In genomic region chrX:1178580-1179057, GRCh38 we compare ENCODE assay signal across 15 cellular contexts. TPM values are rescaled to one million over a fixed set of nuclear protein-coding genes. Genes with fewer than 3 reads are reported as not detected.
DNase-seq lines count a peak whose midpoint lies in the region; ATAC-seq and TF ChIP-seq lines count a peak whose summit lies in the region.
"Had no signal": no experiment of that assay in that cellular context is flagged by ENCODE, and none has a peak within 500 bp of the region (broad histone marks: within the 10 kb centered on the region; RNA-seq: fewer than 3 reads in every experiment).

No MANE protein-coding gene starts in this region.

- intact Hi-C loops in thyroid gland (cut with DNase I): no loop called here
- intact Hi-C loops in body of pancreas (cut with DNase I): no loop called here

- H3K4me1 ChIP-seq in RWPE2 (ENCODE audit: insufficient read depth, poor library complexity, severe bottlenecking) (no peaks in the 10 kb centered on the region), thyroid gland (no peaks in the 10 kb centered on the region), body of pancreas (no peaks in the 10 kb centered on the region)
- H3K4me1 ChIP-seq: testis had no signal

- ATAC-seq in RWPE2 (ENCODE audit: low read depth) (peak; percentile 98), body of pancreas (no peak)
- ATAC-seq: T-cell had no signal

- peak; percentile 43 for DNase-seq in stimulated activated CD4-positive, alpha-beta T cell treated with anti-CD3 and anti-CD28 coated beads, Interleukin-15, amount 100 ng/mL, for 24 hours
- DNase-seq in stimulated activated CD4-positive, alpha-beta T cell treated with anti-CD3 and anti-CD28 coated beads, Interleukin-1b, Interleukin-23, amount 100 ng/mL, for 48 hours: no peak
- no peak for DNase-seq in RWPE2 (ENCODE audit: low spot score)
- DNase-seq in fibroblast of mammary gland (ENCODE audit: low read depth): peak; percentile 8
- peak; percentile 30 for DNase-seq in stimulated activated CD8-positive, alpha-beta memory T cell treated with anti-CD3 and anti-CD28 coated beads, Interleukin-4, amount 100 ng/mL, for 48 hours
- no peak for DNase-seq in NCI-H345 (lab: John Stamatoyannopoulos, UW)
- DNase-seq in thyroid gland: no peak
- no peak for DNase-seq in body of pancreas
- DNase-seq: activated T-cell treated with anti-CD3 and anti-CD28 coated beads, Interleukin-2, amount 50 U/mL, for 72 hours; CD4-positive, alpha-beta T cell; dorsolateral prefrontal cortex; hypothalamus; T-cell; testis had no signal

- peak overlapping the region; percentile 1 for H3K4me3 ChIP-seq in RWPE2 (ENCODE audit: severe bottlenecking)
- H3K4me3 ChIP-seq in fibroblast of mammary gland (ENCODE audit: control insufficient read depth, low read depth, low read length): no peak overlapping the region
- H3K4me3 ChIP-seq in thyroid gland (replicated peaks in 1 of 3): no peak overlapping the region
- H3K4me3 ChIP-seq in body of pancreas: no peak overlapping the region
- H3K4me3 ChIP-seq: testis had no signal

- H3K27ac ChIP-seq in RWPE2 (ENCODE audit: poor library complexity, severe bottlenecking): no peak overlapping the region
- no peak overlapping the region for H3K27ac ChIP-seq in thyroid gland
- no peak overlapping the region for H3K27ac ChIP-seq in body of pancreas
- H3K27ac ChIP-seq: dorsolateral prefrontal cortex, testis had no signal

- 27 to 29% methylated on average over 20 of the region's 20 CpGs for WGBS in thyroid gland, 2 donors
- 41 to 42% methylated on average over 20 of the region's 20 CpGs for WGBS in body of pancreas, 2 donors

- no peaks in the 10 kb centered on the region for H3K36me3 ChIP-seq in RWPE2 (ENCODE audit: low read depth)
- H3K36me3 ChIP-seq in thyroid gland: no peaks in the 10 kb centered on the region
- H3K36me3 ChIP-seq in body of pancreas (replicated peaks in 1 of 2; ENCODE audit: insufficient read depth in 1 of 2, low read depth in 2 of 2): no peaks in the 10 kb centered on the region

- H3K27me3 ChIP-seq in RWPE2 (ENCODE audit: insufficient read depth, poor library complexity, severe bottlenecking) (no peaks in the 10 kb centered on the region), thyroid gland (no peaks in the 10 kb centered on the region), body of pancreas (no peaks in the 10 kb centered on the region)
- H3K27me3 ChIP-seq: testis had no signal

- TF ChIP-seq POLR2A in thyroid gland (IDR thresholded peaks at IDR 0.05) (no peak), body of pancreas (IDR thresholded peaks at IDR 0.05) (no peak)

- TF ChIP-seq CTCF in RWPE2 (IDR thresholded peaks at IDR 0.05; ENCODE audit: poor library complexity, severe bottlenecking) (no peak), fibroblast of mammary gland (conservative IDR thresholded peaks at IDR 0.05; ENCODE audit: control insufficient read depth, insufficient read depth, low read depth, low read length) (no peak), thyroid gland (IDR thresholded peaks at IDR 0.05) (no peak), body of pancreas (IDR thresholded peaks at IDR 0.05) (no peak)

- H3K9me3 ChIP-seq in RWPE2 (ENCODE audit: severe bottlenecking) (no peaks in the 10 kb centered on the region), thyroid gland (no peaks in the 10 kb centered on the region), body of pancreas (no peaks in the 10 kb centered on the region)
- H3K9me3 ChIP-seq: testis had no signal

RNA-seq across cellular contexts. Expression of gene CRLF2, which starts 33.8 kb away (rescaled TPM):
- not detected for total RNA-seq in thyroid gland
- not detected for total RNA-seq in body of pancreas
- total RNA-seq: myocyte had no signal

Comparison
In these comparisons a context has a peak if more than half of its experiments do, and no peak if none do; other contexts are left out.
1. DNase-seq: peak in stimulated activated CD4-positive, alpha-beta T cell treated with anti-CD3 and anti-CD28 coated beads, Interleukin-15, amount 100 ng/mL, for 24 hours (single experiment), fibroblast of mammary gland (single experiment) and stimulated activated CD8-positive, alpha-beta memory T cell treated with anti-CD3 and anti-CD28 coated beads, Interleukin-4, amount 100 ng/mL, for 48 hours (single experiment); none in stimulated activated CD4-positive, alpha-beta T cell treated with anti-CD3 and anti-CD28 coated beads, Interleukin-1b, Interleukin-23, amount 100 ng/mL, for 48 hours (single experiment), RWPE2 (single experiment), NCI-H345 (single experiment), thyroid gland (0 of 2) and body of pancreas (0 of 4).